Comparison of ENCODE assay signal across 1 cellular context in the genomic region with DNA sequence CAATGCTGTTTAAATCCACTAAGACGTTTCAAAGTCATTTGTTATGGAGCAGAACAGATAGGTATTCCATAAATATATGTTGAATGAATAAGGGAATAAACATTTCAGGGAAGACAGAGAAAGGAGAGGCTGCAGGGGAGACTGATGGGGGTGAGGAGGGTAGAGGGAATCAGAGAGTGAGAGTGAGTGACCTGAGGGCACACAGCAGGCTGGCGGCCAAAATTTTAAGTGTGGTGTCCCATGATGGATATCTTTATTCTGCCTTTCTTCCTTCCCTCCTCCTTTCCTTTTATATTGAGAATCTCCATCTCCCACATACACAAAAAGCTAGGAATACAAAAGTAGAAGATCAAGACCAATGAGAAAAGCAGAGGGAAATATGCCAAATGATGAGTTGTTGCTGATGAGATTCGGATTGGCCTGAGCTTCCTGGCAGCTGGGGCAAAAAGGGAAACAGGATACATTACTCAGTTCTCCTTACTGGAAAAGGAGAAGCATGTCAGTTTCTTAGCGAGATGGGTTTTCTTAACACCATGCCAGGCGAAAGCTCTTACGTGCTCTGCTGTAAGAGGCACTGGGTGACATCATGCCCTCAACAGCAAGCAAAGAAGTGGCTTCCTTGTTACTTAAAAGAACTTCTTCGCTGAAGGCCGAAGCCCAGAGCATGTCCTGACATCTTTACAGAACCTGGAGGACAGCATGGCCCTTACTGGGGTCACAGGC.
TF ChIP-seq lines count a peak whose summit lies in the region.

No MANE protein-coding gene starts in this region.

TF ChIP-seq in HepG2, 621 proteins besides CTCF, POLR2A, EP300 and RAD21:
- TF ChIP-seq E2F2 (CRISPR knock-in tag; IDR thresholded peaks at IDR 0.05; ENCODE audit: borderline replicate concordance) (no peak), ZNF326 (CRISPR knock-in tag; IDR thresholded peaks at IDR 0.05; ENCODE audit: borderline replicate concordance) (no peak), HNF4A (CRISPR knock-in tag; IDR thresholded peaks at IDR 0.05) (no peak), ZNF230 (CRISPR knock-in tag; IDR thresholded peaks at IDR 0.05) (no peak), HDAC6 (IDR thresholded peaks at IDR 0.05; ENCODE audit: low read depth, low read length) (no peak)
